18 cellular contexts compared by ENCODE assay signal in genomic region chr14:64081174-64081746, GRCh38.
"Had no signal": no experiment of that assay in that cellular context is flagged by ENCODE, and none has a peak within 500 bp of the region (broad histone marks: within the 10 kb centered on the region; RNA-seq: fewer than 3 reads in every experiment).

No MANE protein-coding gene starts in this region.

- H3K36me3 ChIP-seq: right lobe of liver, uterus had no signal

- H3K9me3 Mint-ChIP-seq: activated T-cell treated with anti-CD3 and anti-CD28 coated beads, Interleukin-2, amount 50 U/mL, for 72 hours; brain; nephron; T-helper 1 cell treated with Interleukin-12 subunit alpha and Interleukin-12 subunit beta and Interleukin-4 antibody, amounts not matched to agents 30 μg/mL and 1 μg/mL, for 36 hours had no signal

- H3K27ac ChIP-seq: heart right ventricle, left ventricle myocardium inferior, right lobe of liver had no signal

- DNase-seq: activated CD4-positive, CD25-positive, alpha-beta regulatory T cell; activated T-cell treated with anti-CD3 and anti-CD28 coated beads, Interleukin-2, amount 50 U/mL, for 72 hours; cerebellar nuclear complex; dermis blood vessel endothelial cell; esophagus squamous epithelium; foreskin melanocyte; heart right ventricle; left ventricle myocardium inferior; mesendoderm; psoas muscle; right lobe of liver; SK-N-SH; stimulated activated CD4-positive, alpha-beta T cell treated with anti-CD3 and anti-CD28 coated beads, Interleukin-12 subunit alpha, Interleukin-12 subunit beta, amount 100 ng/mL, for 4 hours; stimulated activated naive CD4-positive, alpha-beta T cell treated with Interleukin-2 at 50 U/mL for 16 hours; uterus had no signal

- H3K4me2 ChIP-seq: SK-N-SH had no signal

- H3K9me2 ChIP-seq: SK-N-SH had no signal

- H3K9ac ChIP-seq: SK-N-SH had no signal

- H3K4me1 Mint-ChIP-seq: brain, nephron had no signal

- H3K27me3 ChIP-seq: esophagus squamous epithelium, heart right ventricle, right lobe of liver, uterus had no signal

- H3K4me3 Mint-ChIP-seq: activated T-cell treated with anti-CD3 and anti-CD28 coated beads, Interleukin-2, amount 50 U/mL, for 72 hours; brain; nephron; T-helper 1 cell treated with Interleukin-12 subunit alpha and Interleukin-12 subunit beta and Interleukin-4 antibody, amounts not matched to agents 30 μg/mL and 1 μg/mL, for 36 hours had no signal

- H3K27ac Mint-ChIP-seq: activated T-cell treated with anti-CD3 and anti-CD28 coated beads, Interleukin-2, amount 50 U/mL, for 72 hours; brain; nephron; T-helper 1 cell treated with Interleukin-12 subunit alpha and Interleukin-12 subunit beta and Interleukin-4 antibody, amounts not matched to agents 30 μg/mL and 1 μg/mL, for 36 hours had no signal

- H3K4me1 ChIP-seq: esophagus squamous epithelium, right lobe of liver, uterus had no signal

- H3K4me3 ChIP-seq: esophagus squamous epithelium, heart right ventricle, left ventricle myocardium inferior, psoas muscle, right lobe of liver, uterus had no signal

- H3K9me3 ChIP-seq: esophagus squamous epithelium, left ventricle myocardium inferior, psoas muscle, right lobe of liver, SK-N-SH, uterus had no signal

- ATAC-seq: heart right ventricle, right lobe of liver had no signal
